Comparison of ENCODE assay signal across 8 cellular contexts in the genomic region with DNA sequence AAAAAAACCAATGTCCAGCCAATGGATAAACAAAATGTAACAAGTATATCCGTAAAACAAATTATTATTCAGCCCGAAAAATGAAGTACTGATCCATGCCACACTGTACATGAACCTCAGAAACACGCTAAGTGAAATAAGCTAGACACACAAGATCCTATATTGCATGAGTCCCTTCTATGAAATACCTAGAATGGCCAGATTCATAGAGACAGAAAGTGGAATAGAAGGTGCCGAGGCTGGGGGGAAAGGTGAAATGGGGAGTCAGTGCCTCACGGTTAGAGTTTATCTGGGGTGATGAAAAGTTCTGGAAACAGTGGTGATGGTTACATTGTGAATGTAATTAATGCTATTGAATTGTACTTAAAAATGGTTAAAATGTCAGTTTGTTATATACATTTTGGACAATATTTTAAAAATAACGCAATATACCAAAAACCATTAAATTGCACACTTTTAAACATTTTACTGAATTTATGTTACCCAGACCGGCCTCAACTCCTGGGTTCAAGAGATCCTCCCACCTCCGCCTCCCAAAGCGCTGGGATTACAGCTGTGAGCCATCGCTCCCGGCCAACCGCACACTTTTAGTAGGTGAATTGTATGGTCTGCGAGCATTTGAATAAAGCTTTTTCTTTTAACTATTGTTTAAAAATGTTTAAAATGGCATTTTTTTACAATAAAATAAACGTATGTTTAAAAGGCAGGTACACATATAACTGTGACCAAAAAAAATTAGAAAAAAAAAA. TPM values are rescaled to one million over a fixed set of nuclear protein-coding genes. Genes with fewer than 3 reads are reported as not detected.
DNase-seq lines count a peak whose midpoint lies in the region; ATAC-seq and TF ChIP-seq lines count a peak whose summit lies in the region.

No MANE protein-coding gene starts in this region.

- peak overlapping the region in 3 of 4 donors; percentile 6 to 42 (median 7) for H3K27ac ChIP-seq in Peyer's patch
- peak overlapping the region; percentile 93 for H3K27ac ChIP-seq in neutrophil

- TF ChIP-seq CTCF in Peyer's patch (IDR thresholded peaks at IDR 0.05): no peak
- no peak for TF ChIP-seq CTCF in neutrophil (IDR thresholded peaks at IDR 0.05)

- ATAC-seq in HG02938 (IDR thresholded peaks at IDR 0.05; ENCODE audit: unreplicated experiment): no peak

- H3K4me3 ChIP-seq in Peyer's patch (peak overlapping the region; percentile 68 to 96 (median 91)), endocrine pancreas (ENCODE audit: control insufficient read depth, insufficient read depth, low read length) (peak overlapping the region; percentile 92), neutrophil (ENCODE audit: low read depth in 1 of 2, low read length in 1 of 2) (peak overlapping the region; percentile 77 to 82)

- H3K4me1 ChIP-seq in Peyer's patch (peaks cover 0 to 12% (median 2%) of the 10 kb centered on the region in 4 donors), endocrine pancreas (ENCODE audit: control insufficient read depth, insufficient read depth, low read length) (peaks cover 10% of the 10 kb centered on the region), neutrophil (ENCODE audit: control insufficient read depth in 1 of 2, insufficient read depth in 1 of 2, low read depth in 1 of 2, low read length in 1 of 2) (peaks cover 54 to 61% of the 10 kb centered on the region in 2 experiments)

- H3K36me3 ChIP-seq in Peyer's patch: no peaks in the 10 kb centered on the region
- no peaks in the 10 kb centered on the region for H3K36me3 ChIP-seq in endocrine pancreas (ENCODE audit: control insufficient read depth, insufficient read depth, low read length)
- no peaks in the 10 kb centered on the region for H3K36me3 ChIP-seq in neutrophil

- no peak for TF ChIP-seq POLR2A in Peyer's patch (IDR thresholded peaks at IDR 0.05)

- H3K9me3 ChIP-seq in Peyer's patch (no peaks in the 10 kb centered on the region), endocrine pancreas (ENCODE audit: control insufficient read depth, low read length) (no peaks in the 10 kb centered on the region), neutrophil (no peaks in the 10 kb centered on the region)

- H3K9ac ChIP-seq in endocrine pancreas (ENCODE audit: control insufficient read depth, insufficient read depth, low read length): no peak overlapping the region

- H3K27me3 ChIP-seq in Peyer's patch (no peaks in the 10 kb centered on the region), endocrine pancreas (ENCODE audit: control insufficient read depth, insufficient read depth, low read length) (no peaks in the 10 kb centered on the region), neutrophil (no peaks in the 10 kb centered on the region)

- DNase-seq in activated effector memory CD4-positive, alpha-beta T cell treated with anti-CD3 and anti-CD28 coated beads, Interleukin-2, amount 50 U/mL, for 16 hours: peak; percentile 65
- DNase-seq in activated effector memory CD4-positive, alpha-beta T cell treated with Interleukin-2 at 50 U/mL for 16 hours: no peak
- no peak for DNase-seq in Peyer's patch
- DNase-seq in germinal center (ENCODE audit: low spot score): no peak
- DNase-seq in NK-92 (lab: John Stamatoyannopoulos, UW; ENCODE audit: unreplicated experiment): no peak

RNA-seq across cellular contexts. Expression of a gene that starts 2.1 kb away (rescaled TPM):
- total RNA-seq in Peyer's patch: 10 to 100 TPM; 13.3 to 56.1 (median 18.3) TPM

RNA-seq across cellular contexts. Expression of a gene that starts 13.7 kb away (rescaled TPM):
- total RNA-seq in Peyer's patch: not detected
